ENCODE assay signal across 11 cellular contexts in genomic region chrX:19885732-19886131, GRCh38. TPM values are rescaled to one million over a fixed set of nuclear protein-coding genes. Genes with fewer than 3 reads are reported as not detected.
DNase-seq lines count a peak whose midpoint lies in the region; ATAC-seq and TF ChIP-seq lines count a peak whose summit lies in the region.
"Had no signal": no experiment of that assay in that cellular context is flagged by ENCODE, and none has a peak within 500 bp of the region (broad histone marks: within the 10 kb centered on the region; RNA-seq: fewer than 3 reads in every experiment).

No MANE protein-coding gene starts in this region.

- peak overlapping the region; percentile 83 for H3K4me3 Mint-ChIP-seq in activated B cell treated with CpG ODN at 0.5 μM for 24 hours

- intact Hi-C loops in activated B cell treated with CpG ODN at 0.5 μM for 24 hours (cut with micrococcal nuclease) = loop anchor here (1.0 to 2.0 kb wide), 3 partner anchors 10 to 45 kb away; no protein-coding TSS in a partner anchor

- H3K9me3 Mint-ChIP-seq in activated B cell treated with CpG ODN at 0.5 μM for 24 hours = no peaks in the 10 kb centered on the region

- H3K4me3 ChIP-seq in ACC112 (ENCODE audit: low read depth, low read length) (peak overlapping the region; percentile 99), GM12875 (ENCODE audit: low read depth, low read length) (peak overlapping the region; percentile 65), mesodermal cell (ENCODE audit: extremely low read depth, insufficient read depth, low read length, poor library complexity, severe bottlenecking) (peak overlapping the region; percentile 57)

- no peaks in the 10 kb centered on the region for H3K9me3 ChIP-seq in mesodermal cell (ENCODE audit: control insufficient read depth, low read length)

- ATAC-seq in activated B cell treated with CpG ODN at 0.5 μM for 24 hours (ENCODE audit: low read depth) (no peak), HG03135 (IDR thresholded peaks at IDR 0.05; ENCODE audit: unreplicated experiment) (no peak), HG03039 (IDR thresholded peaks at IDR 0.05; ENCODE audit: unreplicated experiment) (no peak)
- ATAC-seq: esophagus mucosa had no signal

- peaks cover 61% of the 10 kb centered on the region for H3K4me1 Mint-ChIP-seq in activated B cell treated with CpG ODN at 0.5 μM for 24 hours

- H3K79me2 ChIP-seq in ACC112 (ENCODE audit: control insufficient read depth, insufficient read depth, low read length, unreplicated experiment) = peaks cover 38% of the 10 kb centered on the region

- TF ChIP-seq CTCF in GM12875 (IDR thresholded peaks at IDR 0.05; ENCODE audit: borderline replicate concordance, insufficient read depth, low read depth, low read length) (no peak), activated B cell treated with CpG ODN at 0.5 μM for 24 hours (IDR thresholded peaks at IDR 0.05) (no peak)

- CTCF ChIA-PET in activated B cell treated with CpG ODN at 0.5 μM for 24 hours (lab: Charles Lee) = interaction anchor here (0.8 kb wide), 1 partner anchor 140 kb away, joined by 3 read pairs; no protein-coding TSS in a partner anchor

- no CpG with 5 or more reads among the region's 2 CpGs for WGBS in mesodermal cell (ENCODE audit: insufficient coverage in 2 of 2), 2 experiments

- H3K27ac ChIP-seq in ACC112 (ENCODE audit: low read depth, low read length) (no peak overlapping the region), mesodermal cell (ENCODE audit: low read depth, low read length, severe bottlenecking) (no peak overlapping the region)

- no peak overlapping the region for H2AFZ ChIP-seq in ACC112 (ENCODE audit: low read length, unreplicated experiment)

- H3K27me3 ChIP-seq in ACC112 (ENCODE audit: insufficient read depth, low read length) = no peaks in the 10 kb centered on the region

- H3K36me3 ChIP-seq in ACC112 (ENCODE audit: insufficient read depth, low read length) (no peaks in the 10 kb centered on the region), mesodermal cell (ENCODE audit: control insufficient read depth, insufficient read depth, low read length) (peaks cover under 1% of the 10 kb centered on the region)

- H3K4me1 ChIP-seq in ACC112 (ENCODE audit: control insufficient read depth, insufficient read depth, low read length, unreplicated experiment) = peaks cover 22% of the 10 kb centered on the region
- peaks cover 4% of the 10 kb centered on the region for H3K4me1 ChIP-seq in mesodermal cell (ENCODE audit: control insufficient read depth, insufficient read depth, low read length, poor library complexity, severe bottlenecking)

- H3K36me3 Mint-ChIP-seq in activated B cell treated with CpG ODN at 0.5 μM for 24 hours (ENCODE audit: low read depth) = peaks cover 8% of the 10 kb centered on the region

- POLR2A ChIA-PET in activated B cell treated with CpG ODN at 0.5 μM for 24 hours (lab: Charles Lee) = interaction anchor here (0.6 to 2.8 kb wide), 4 partner anchors 12 to 141 kb away, joined by 3 to 9 read pairs (median 7); no protein-coding TSS in a partner anchor

- no peaks in the 10 kb centered on the region for H3K27me3 Mint-ChIP-seq in activated B cell treated with CpG ODN at 0.5 μM for 24 hours

- H3K27ac Mint-ChIP-seq in activated B cell treated with CpG ODN at 0.5 μM for 24 hours = peak overlapping the region; percentile 71

- DNase-seq in activated B cell treated with CpG ODN at 0.5 μM for 24 hours = no peak
- DNase-seq in A172 (ENCODE audit: low spot score) = no peak
- DNase-seq in amniotic stem cell (lab: John Stamatoyannopoulos, UW) = no peak
- DNase-seq: activated gamma-delta T cell treated with Interleukin-2 at 50 U/mL for 16 hours, NCI-H2029 treated with DMSO at 0.1 percent for 48 hours had no signal

RNA-seq across cellular contexts. Expression of gene SH3KBP1, which starts 1.7 kb away (rescaled TPM):
- total RNA-seq in activated B cell treated with CpG ODN at 0.5 μM for 24 hours = 86.3 and 101 TPM in 2 replicates
- 32.8 TPM for polyA plus RNA-seq in mesodermal cell (2013, experiment 1 of 2)
- 33.1 TPM for polyA plus RNA-seq in mesodermal cell (2013, experiment 2 of 2)
- 48.2 and 60.9 TPM in 2 replicates for total RNA-seq in A172 (2014; rRNA removed; shearing (Covaris generic))
